ENCODE assay signal across 8 cellular contexts in the genomic region with DNA sequence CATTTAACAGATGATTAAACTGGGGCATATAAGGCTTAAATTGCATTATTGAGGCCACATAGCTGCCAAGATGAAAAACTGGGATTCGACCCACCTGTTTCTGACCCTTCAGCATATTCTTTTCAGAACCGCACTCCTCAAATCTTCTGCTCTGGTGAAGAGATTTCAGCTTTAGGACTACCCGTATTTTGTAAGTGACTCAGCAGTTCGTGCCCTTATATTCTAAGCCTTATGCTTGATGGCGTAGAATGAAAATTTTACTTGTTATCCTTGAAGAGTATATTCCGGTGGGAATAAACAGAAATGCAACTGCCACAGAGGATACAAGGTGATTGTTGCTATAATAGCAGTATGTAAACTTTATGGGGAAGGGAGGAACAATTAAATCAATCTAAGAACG.
"Had no signal": no experiment of that assay in that cellular context is flagged by ENCODE, and none has a peak within 500 bp of the region (broad histone marks: within the 10 kb centered on the region; RNA-seq: fewer than 3 reads in every experiment).

No MANE protein-coding gene starts in this region.

- FAIRE-seq: G401.6, GM12878, GM12891, GM12892, GM18507, GM19239 had no signal

- H3K4me3 ChIP-seq: GM12878 had no signal

- ATAC-seq: GM12878 had no signal

- DNase-seq: GDM1, GF-D8 had no signal
